2 cellular contexts compared by ENCODE assay signal in the genomic region with DNA sequence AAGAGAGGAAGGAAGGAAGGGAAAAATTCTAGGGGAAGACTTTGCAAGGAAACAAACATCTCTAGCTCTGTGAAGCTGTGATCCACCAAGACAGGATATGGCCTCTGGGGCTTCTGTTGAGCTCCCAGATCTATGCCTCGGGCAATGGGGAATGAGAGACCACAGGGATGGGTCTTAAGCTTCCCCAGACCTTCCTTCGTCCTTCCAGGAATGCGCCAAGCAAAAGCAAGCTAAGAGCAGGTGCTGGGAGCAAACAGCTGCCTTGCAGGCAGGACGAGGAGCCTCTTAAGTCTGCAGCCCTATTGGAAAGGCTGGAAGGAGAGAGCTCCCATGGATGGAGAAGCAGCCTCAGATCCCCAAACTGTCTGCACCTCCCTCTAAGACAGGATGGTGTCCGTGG.
TF ChIP-seq lines count a peak whose summit lies in the region.

No MANE protein-coding gene starts in this region.

TF ChIP-seq in IMR-90, 13 proteins besides CTCF, POLR2A, EP300 and RAD21:
- TF ChIP-seq MAZ (IDR thresholded peaks at IDR 0.05; ENCODE audit: borderline replicate concordance, low read depth, low read length), result no peak
- TF ChIP-seq MAFK (IDR thresholded peaks at IDR 0.05; ENCODE audit: low read depth, low read length), result no peak
- no peak for TF ChIP-seq FOS (IDR thresholded peaks at IDR 0.05; ENCODE audit: low read depth, low read length)
- TF ChIP-seq CHD1 (IDR thresholded peaks at IDR 0.05; ENCODE audit: low read depth, low read length), result no peak
- no peak for TF ChIP-seq RCOR1 (IDR thresholded peaks at IDR 0.05; ENCODE audit: insufficient replicate concordance, low read length)
- TF ChIP-seq NFE2L2 (IDR thresholded peaks at IDR 0.05; ENCODE audit: low read depth, low read length), result no peak
- TF ChIP-seq MXI1 (IDR thresholded peaks at IDR 0.05; ENCODE audit: borderline replicate concordance, low read depth, low read length), result no peak

TF ChIP-seq in GM12891, 5 proteins besides CTCF, POLR2A, EP300 and RAD21 (continued from another document):
- TF ChIP-seq POLR2AphosphoS5 (IDR thresholded peaks at IDR 0.05; ENCODE audit: low read depth, low read length) (no peak), TAF1 (IDR thresholded peaks at IDR 0.05; ENCODE audit: low read depth, low read length) (no peak), SPI1 (IDR thresholded peaks at IDR 0.05; ENCODE audit: low read depth, low read length) (no peak), POU2F2 (IDR thresholded peaks at IDR 0.05; ENCODE audit: low read depth, low read length) (no peak)
